2 cellular contexts compared by ENCODE assay signal in genomic region chr21:46247699-46248460, GRCh38.
A peak's percentile ranks its signal among the peaks of the same experiment; 100 is the strongest.
TF ChIP-seq lines count a peak whose summit lies in the region.

No MANE protein-coding gene starts in this region.

TF ChIP-seq in HepG2, 621 proteins besides CTCF, POLR2A, EP300 and RAD21:
- TF ChIP-seq HNRNPUL1 (IDR thresholded peaks at IDR 0.05; ENCODE audit: low read depth, low read length) (no peak), HOXD1 (CRISPR knock-in tag; IDR thresholded peaks at IDR 0.05) (no peak), NPAS2 (CRISPR knock-in tag; IDR thresholded peaks at IDR 0.05; ENCODE audit: borderline replicate concordance) (no peak), ZNF224 (CRISPR knock-in tag; IDR thresholded peaks at IDR 0.05) (no peak), ZNF251 (CRISPR knock-in tag; IDR thresholded peaks at IDR 0.05) (no peak), ZNF121 (CRISPR knock-in tag; IDR thresholded peaks at IDR 0.05) (peak; percentile 71), RFX5 (IDR thresholded peaks at IDR 0.05; ENCODE audit: low read depth, low read length) (no peak), POLR2G (IDR thresholded peaks at IDR 0.05; ENCODE audit: low read depth, low read length) (0 out of 2 replicates have a peak, but pooled peaks have one; percentile 31), BHLHE40 (IDR thresholded peaks at IDR 0.05; ENCODE audit: low read length) (no peak), E2F2 (CRISPR knock-in tag; IDR thresholded peaks at IDR 0.05; ENCODE audit: borderline replicate concordance) (no peak), KLF15 (CRISPR knock-in tag; IDR thresholded peaks at IDR 0.05; ENCODE audit: borderline replicate concordance) (no peak)

TF ChIP-seq in H1, 55 proteins besides CTCF, POLR2A, EP300 and RAD21:
- TF ChIP-seq EZH2 (IDR thresholded peaks at IDR 0.05; ENCODE audit: low read depth, low read length, severe bottlenecking) (no peak), POLR2AphosphoS5 (IDR thresholded peaks at IDR 0.05; ENCODE audit: low read depth, low read length) (peak; percentile 30; the same call in 1 of the 2 replicates)
